17 cellular contexts compared by ENCODE assay signal in the genomic region with DNA sequence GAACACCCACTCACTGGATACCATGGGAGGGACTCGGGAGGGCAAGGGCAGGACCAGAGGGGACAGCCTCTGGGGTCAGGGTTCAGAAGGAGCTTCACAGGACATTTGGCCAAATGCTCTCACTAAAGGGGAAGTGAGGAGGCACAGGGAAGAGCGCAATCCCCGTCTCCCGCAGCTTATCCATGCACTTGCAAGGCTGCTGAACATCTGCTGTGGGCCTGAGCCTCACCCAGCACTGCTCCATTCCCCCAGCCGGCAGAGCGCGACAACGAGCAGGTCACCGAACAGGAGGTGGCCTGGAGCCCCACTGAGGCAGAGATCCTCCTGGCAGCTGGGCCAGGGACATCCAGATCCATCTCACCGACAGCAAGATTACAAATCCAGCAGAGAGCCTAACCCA. TPM values are rescaled to one million over a fixed set of nuclear protein-coding genes. Genes with fewer than 3 reads are reported as not detected.
"Had no signal": no experiment of that assay in that cellular context is flagged by ENCODE, and none has a peak within 500 bp of the region (broad histone marks: within the 10 kb centered on the region; RNA-seq: fewer than 3 reads in every experiment).

No MANE protein-coding gene starts in this region.

- H3K4me3 Mint-ChIP-seq: activated naive CD8-positive, alpha-beta T cell treated with anti-CD3 and anti-CD28 coated beads for 36 hours; naive thymus-derived CD8-positive, alpha-beta T cell; stimulated activated naive CD8-positive, alpha-beta T cell treated with anti-CD3 and anti-CD28 coated beads, Interleukin-15, amount 100 ng/mL, for 72 hours; T-helper 1 cell treated with Interleukin-12 subunit alpha and Interleukin-12 subunit beta and Interleukin-4 antibody, amounts not matched to agents 30 μg/mL and 1 μg/mL, for 36 hours had no signal

- FAIRE-seq: TTC549 had no signal

- DNase-seq: activated CD4-positive, alpha-beta T cell treated with anti-CD3 and anti-CD28 coated beads, Interleukin-2, amount 50 U/mL, for 1 hour; activated effector memory CD4-positive, alpha-beta T cell treated with anti-CD3 and anti-CD28 coated beads, Interleukin-2, amount 50 U/mL, for 16 hours; activated naive CD8-positive, alpha-beta T cell treated with anti-CD3 and anti-CD28 coated beads for 36 hours; anterior cingulate cortex; esophagus squamous epithelium; foreskin fibroblast; head of caudate nucleus; islet precursor cell; occipital lobe; stimulated activated CD4-positive, alpha-beta T cell treated with anti-CD3 and anti-CD28 coated beads, Interleukin-2, amount 100 ng/mL, for 48 hours; stimulated activated CD8-positive, alpha-beta memory T cell treated with anti-CD3 and anti-CD28 coated beads, Interleukin-4, amount 100 ng/mL, for 48 hours; stimulated activated naive CD8-positive, alpha-beta T cell treated with anti-CD3 and anti-CD28 coated beads, Interleukin-15, amount 100 ng/mL, for 72 hours had no signal

- H3K4me3 ChIP-seq: esophagus squamous epithelium, thoracic aorta had no signal

- ATAC-seq: naive thymus-derived CD8-positive, alpha-beta T cell; stimulated activated naive CD8-positive, alpha-beta T cell treated with anti-CD3 and anti-CD28 coated beads, Interleukin-15, amount 100 ng/mL, for 72 hours had no signal

- H3K4me1 Mint-ChIP-seq: stimulated activated naive CD8-positive, alpha-beta T cell treated with anti-CD3 and anti-CD28 coated beads, Interleukin-15, amount 100 ng/mL, for 72 hours had no signal

- H3K27me3 Mint-ChIP-seq: activated naive CD8-positive, alpha-beta T cell treated with anti-CD3 and anti-CD28 coated beads for 36 hours; naive thymus-derived CD8-positive, alpha-beta T cell; stimulated activated naive CD8-positive, alpha-beta T cell treated with anti-CD3 and anti-CD28 coated beads, Interleukin-15, amount 100 ng/mL, for 72 hours had no signal

- H3K27ac ChIP-seq: thoracic aorta had no signal

- H3K9me3 ChIP-seq: esophagus squamous epithelium, thoracic aorta had no signal

- H3K27ac Mint-ChIP-seq: activated naive CD8-positive, alpha-beta T cell treated with anti-CD3 and anti-CD28 coated beads for 36 hours; T-helper 1 cell treated with Interleukin-12 subunit alpha and Interleukin-12 subunit beta and Interleukin-4 antibody, amounts not matched to agents 30 μg/mL and 1 μg/mL, for 36 hours had no signal

- H3K9me3 Mint-ChIP-seq: activated naive CD8-positive, alpha-beta T cell treated with anti-CD3 and anti-CD28 coated beads for 36 hours; naive thymus-derived CD8-positive, alpha-beta T cell; stimulated activated naive CD8-positive, alpha-beta T cell treated with anti-CD3 and anti-CD28 coated beads, Interleukin-15, amount 100 ng/mL, for 72 hours; T-helper 1 cell treated with Interleukin-12 subunit alpha and Interleukin-12 subunit beta and Interleukin-4 antibody, amounts not matched to agents 30 μg/mL and 1 μg/mL, for 36 hours had no signal

- H3K27me3 ChIP-seq: esophagus squamous epithelium had no signal

RNA-seq across cellular contexts. Expression of gene CTXN1, which starts 56.2 kb away (rescaled TPM):
- total RNA-seq: mononuclear cell; naive thymus-derived CD8-positive, alpha-beta T cell had no signal
- polyA plus RNA-seq: naive thymus-derived CD8-positive, alpha-beta T cell had no signal
